ENCODE assay signal across 15 cellular contexts in the genomic region with DNA sequence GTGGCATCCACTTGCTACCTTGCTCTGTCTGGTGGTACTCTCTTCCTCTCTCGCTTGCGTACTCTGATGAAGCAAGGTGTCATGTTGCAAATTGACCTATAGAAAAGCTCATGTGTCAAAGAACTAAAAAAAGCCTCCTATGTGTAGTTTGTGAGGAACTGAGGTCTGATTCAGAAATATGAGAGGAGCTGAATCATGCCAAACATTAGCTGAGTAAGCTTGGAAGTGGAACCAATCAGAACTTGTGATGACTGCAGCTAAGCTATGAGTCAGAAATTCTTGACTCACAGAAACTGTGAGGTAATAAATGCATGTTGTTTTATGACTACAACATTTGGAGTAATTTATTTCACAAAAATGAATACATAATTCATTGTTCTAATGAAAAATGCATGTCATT.
DNase-seq lines count a peak whose midpoint lies in the region; FAIRE-seq and TF ChIP-seq lines count a peak whose summit lies in the region.
"Had no signal": no experiment of that assay in that cellular context is flagged by ENCODE, and none has a peak within 500 bp of the region (broad histone marks: within the 10 kb centered on the region; RNA-seq: fewer than 3 reads in every experiment).

No MANE protein-coding gene starts in this region.

- no peaks in the 10 kb centered on the region for H3K36me3 Mint-ChIP-seq in activated naive CD4-positive, alpha-beta T cell treated with anti-CD3 and anti-CD28 coated beads, Interleukin-2, amount 10 ng/mL, durations not matched to agents 7 days and 5 days
- H3K36me3 Mint-ChIP-seq: stimulated activated memory B cell treated with anti-CD40 and anti-IgM and Interleukin-4, amounts not matched to agents 10 μg/mL and 1 μg/mL and 100 μg/mL, for 72 hours had no signal

- DNase-seq in H54 (ENCODE audit: insufficient read length, low spot score): no peak
- peak; percentile 46 for DNase-seq in NCI-H69 (lab: John Stamatoyannopoulos, UW)
- peak; percentile 96 for DNase-seq in epithelial cell of esophagus (ENCODE audit: low read depth)
- peak; percentile 71 for DNase-seq in skeletal muscle cell (ENCODE audit: low read depth)
- DNase-seq in anterior cingulate cortex (lab: John Stamatoyannopoulos, UW): no peak
- no peak for DNase-seq in substantia nigra (lab: John Stamatoyannopoulos, UW)
- no peak for DNase-seq in activated naive CD4-positive, alpha-beta T cell treated with anti-CD3 and anti-CD28 coated beads, Interleukin-2, amount 10 ng/mL, durations not matched to agents 7 days and 5 days
- DNase-seq: colonic mucosa, EL, head of caudate nucleus, lower lobe of right lung, NCI-H2029 treated with DMSO at 0.1 percent for 48 hours had no signal

- CTCF ChIA-PET in activated naive CD4-positive, alpha-beta T cell treated with anti-CD3 and anti-CD28 coated beads, Interleukin-2, amount 10 ng/mL, durations not matched to agents 7 days and 5 days (lab: Charles Lee): no interaction called here

- no peak overlapping the region for H3K27ac Mint-ChIP-seq in activated naive CD4-positive, alpha-beta T cell treated with anti-CD3 and anti-CD28 coated beads, Interleukin-2, amount 10 ng/mL, durations not matched to agents 7 days and 5 days
- H3K27ac Mint-ChIP-seq: activated T-helper 2 cell treated with anti-CD3 and anti-CD28 coated beads, Interferon-gamma antibody, Interleukin-2, Interleukin-4, amounts not matched to agents 10 μg/mL and 5 μg/mL and 100 μg/mL, durations not matched to agents 14 hours and 24 hours and 36 hours; stimulated activated memory B cell treated with anti-CD40 and anti-IgM and Interleukin-4, amounts not matched to agents 10 μg/mL and 1 μg/mL and 100 μg/mL, for 72 hours had no signal

- H3K4me3 ChIP-seq in epithelial cell of esophagus (ENCODE audit: low read length) (no peak overlapping the region), skeletal muscle cell (ENCODE audit: low read depth, low read length) (no peak overlapping the region)
- H3K4me3 ChIP-seq: colonic mucosa, lower lobe of right lung, SK-N-MC had no signal

- H3K4me1 Mint-ChIP-seq in activated naive CD4-positive, alpha-beta T cell treated with anti-CD3 and anti-CD28 coated beads, Interleukin-2, amount 10 ng/mL, durations not matched to agents 7 days and 5 days: no peaks in the 10 kb centered on the region
- H3K4me1 Mint-ChIP-seq: stimulated activated memory B cell treated with anti-CD40 and anti-IgM and Interleukin-4, amounts not matched to agents 10 μg/mL and 1 μg/mL and 100 μg/mL, for 72 hours had no signal

- TF ChIP-seq POLR2A in H54 (IDR thresholded peaks at IDR 0.05; ENCODE audit: low read depth, low read length): no peak

- TF ChIP-seq CTCF in epithelial cell of esophagus (IDR thresholded peaks at IDR 0.05; ENCODE audit: insufficient read depth, low read depth, low read length, missing control alignments): no peak

- H3K4me3 Mint-ChIP-seq in activated naive CD4-positive, alpha-beta T cell treated with anti-CD3 and anti-CD28 coated beads, Interleukin-2, amount 10 ng/mL, durations not matched to agents 7 days and 5 days: no peak overlapping the region
- H3K4me3 Mint-ChIP-seq: stimulated activated memory B cell treated with anti-CD40 and anti-IgM and Interleukin-4, amounts not matched to agents 10 μg/mL and 1 μg/mL and 100 μg/mL, for 72 hours had no signal

- FAIRE-seq in H54 (lab: Jason Lieb, UNC): peak; percentile 86

- H3K27ac ChIP-seq in substantia nigra (ENCODE audit: low read depth, low read length, poor library complexity, severe bottlenecking): no peak overlapping the region
- H3K27ac ChIP-seq: colonic mucosa, lower lobe of right lung, SK-N-MC had no signal

- no peaks in the 10 kb centered on the region for H3K27me3 Mint-ChIP-seq in activated naive CD4-positive, alpha-beta T cell treated with anti-CD3 and anti-CD28 coated beads, Interleukin-2, amount 10 ng/mL, durations not matched to agents 7 days and 5 days
- H3K27me3 Mint-ChIP-seq: stimulated activated memory B cell treated with anti-CD40 and anti-IgM and Interleukin-4, amounts not matched to agents 10 μg/mL and 1 μg/mL and 100 μg/mL, for 72 hours had no signal

- peaks cover 9% of the 10 kb centered on the region for H3K9me3 Mint-ChIP-seq in activated naive CD4-positive, alpha-beta T cell treated with anti-CD3 and anti-CD28 coated beads, Interleukin-2, amount 10 ng/mL, durations not matched to agents 7 days and 5 days
- H3K9me3 Mint-ChIP-seq: stimulated activated memory B cell treated with anti-CD40 and anti-IgM and Interleukin-4, amounts not matched to agents 10 μg/mL and 1 μg/mL and 100 μg/mL, for 72 hours had no signal

Comparison
In these comparisons a context has a peak if more than half of its experiments do, and no peak if none do; other contexts are left out.
1. DNase-seq: peak in NCI-H69 (single experiment), epithelial cell of esophagus (single experiment) and skeletal muscle cell (single experiment); none in H54 (single experiment), anterior cingulate cortex (0 of 58), substantia nigra (0 of 49) and activated naive CD4-positive, alpha-beta T cell treated with anti-CD3 and anti-CD28 coated beads, Interleukin-2, amount 10 ng/mL, durations not matched to agents 7 days and 5 days (single experiment).